ENCODE assay signal across 8 cellular contexts in genomic region chr12:6765048-6765633, GRCh38. TPM values are rescaled to one million over a fixed set of nuclear protein-coding genes. Genes with fewer than 3 reads are reported as not detected.
DNase-seq lines count a peak whose midpoint lies in the region; ATAC-seq and TF ChIP-seq lines count a peak whose summit lies in the region.

No MANE protein-coding gene starts in this region.

- TF ChIP-seq POLR2A in sigmoid colon (IDR thresholded peaks at IDR 0.05), result no peak

- H3K36me3 ChIP-seq in sigmoid colon, result peaks cover 0 to 9% (median 2%) of the 10 kb centered on the region in 4 donors

- no peak for TF ChIP-seq EP300 in sigmoid colon (IDR thresholded peaks at IDR 0.05)

- DNase-seq in NCI-H2196 treated with DMSO at 0.1 percent for 48 hours (lab: John Stamatoyannopoulos, UW; ENCODE audit: unreplicated experiment) (peak; percentile 14), NCI-H2196 (lab: John Stamatoyannopoulos, UW; ENCODE audit: unreplicated experiment) (no peak), RPMI7951 (ENCODE audit: low read depth) (peak; percentile 23), epithelial cell of proximal tubule (ENCODE audit: low read depth) (no peak), sigmoid colon (no peak), NCI-H1048 (lab: John Stamatoyannopoulos, UW) (no peak)
- no peak for DNase-seq in activated CD8-positive, alpha-beta memory T cell treated with anti-CD3 and anti-CD28 coated beads, Interleukin-2, amount 50 U/mL, for 48 hours

- no peaks in the 10 kb centered on the region for H3K27me3 ChIP-seq in sigmoid colon

- no peaks in the 10 kb centered on the region for H3K9me3 ChIP-seq in sigmoid colon

- WGBS in sigmoid colon, 2 donors, result 16 to 43% methylated on average over 7 of the region's 7 CpGs

- H3K4me3 ChIP-seq in epithelial cell of proximal tubule (ENCODE audit: low read depth, low read length), result peak overlapping the region; percentile 92
- H3K4me3 ChIP-seq in sigmoid colon, result peak overlapping the region; percentile 30 to 94 (median 78)

- H3K4me1 ChIP-seq in sigmoid colon, result peaks cover 0 to 57% (median 54%) of the 10 kb centered on the region in 4 donors

- intact Hi-C loops in sigmoid colon (cut with DNase I), result loop anchor here (5.0 kb wide), 2 partner anchors 62 to 153 kb away; partner anchors contain the start of gene P3H3

- TF ChIP-seq CTCF in epithelial cell of proximal tubule (conservative IDR thresholded peaks at IDR 0.05; ENCODE audit: low read depth, low read length) (no peak), sigmoid colon (IDR thresholded peaks at IDR 0.05) (no peak)

- peak overlapping the region; percentile 93 to 99 (median 96) for H3K27ac ChIP-seq in sigmoid colon

- no peak for ATAC-seq in GM18868 (IDR thresholded peaks at IDR 0.05; ENCODE audit: unreplicated experiment)

RNA-seq across cellular contexts. Expression of gene PTMS, which starts 1.0 kb away (rescaled TPM):
- 126 and 151 TPM in 2 replicates for total RNA-seq in RPMI7951 (2014; rRNA removed; shearing (Covaris generic))
- total RNA-seq in epithelial cell of proximal tubule, result 91.7 and 266 TPM in 2 replicates
- total RNA-seq in sigmoid colon, result 100 to 1,000 TPM; 196 to 392 (median 255) TPM
- polyA plus RNA-seq in sigmoid colon, result 100 to 1,000 TPM in 2 of 3 donors, 10 to 100 TPM in 1; 93.2 to 198 (median 174) TPM

RNA-seq across cellular contexts. Expression of gene LAG3, which starts 7.2 kb away (rescaled TPM):
- total RNA-seq in RPMI7951 (2014; rRNA removed; shearing (Covaris generic)), result 0.10 and 0.12 TPM in 2 replicates
- total RNA-seq in epithelial cell of proximal tubule (not detected in 2 replicates), sigmoid colon (1 to 10 TPM; 1.4 to 6.9 (median 3.0) TPM)
- 1 to 10 TPM in 2 of 3 donors, under 1 TPM in 1; 0.60 to 4.2 (median 1.4) TPM for polyA plus RNA-seq in sigmoid colon

RNA-seq across cellular contexts. Expression of gene MLF2, which starts 12.2 kb away (rescaled TPM):
- total RNA-seq in RPMI7951 (2014; rRNA removed; shearing (Covaris generic)), result 178 and 215 TPM in 2 replicates
- total RNA-seq in epithelial cell of proximal tubule (185 and 294 TPM in 2 replicates), sigmoid colon (100 to 1,000 TPM; 148 to 163 (median 159) TPM)
- 100 to 1,000 TPM; 157 to 220 (median 178) TPM for polyA plus RNA-seq in sigmoid colon

RNA-seq across cellular contexts. Expression of gene CD4, which starts 24.2 kb away (rescaled TPM):
- total RNA-seq in RPMI7951 (2014; rRNA removed; shearing (Covaris generic)), result 3.5 and 5.4 TPM in 2 replicates
- total RNA-seq in epithelial cell of proximal tubule (0.07 and 0.75 TPM in 2 replicates), sigmoid colon (10 to 100 TPM in 3 of 4 donors, 1 to 10 TPM in 1; 2.5 to 12.8 (median 11.5) TPM)
- 10 to 100 TPM in 2 of 3 donors, 1 to 10 TPM in 1; 4.8 to 29.7 (median 26.6) TPM for polyA plus RNA-seq in sigmoid colon

RNA-seq across cellular contexts. Expression of gene COPS7A, which starts 41.3 kb away (rescaled TPM):
- total RNA-seq in RPMI7951 (2014; rRNA removed; shearing (Covaris generic)), result 61.0 and 63.3 TPM in 2 replicates
- total RNA-seq in epithelial cell of proximal tubule, result 59.2 and 63.5 TPM in 2 replicates
- 10 to 100 TPM; 51.3 to 69.3 (median 60.1) TPM for total RNA-seq in sigmoid colon
- polyA plus RNA-seq in sigmoid colon, result 10 to 100 TPM; 48.6 to 52.5 (median 52.3) TPM

Comparison
In these comparisons a context has a peak if more than half of its experiments do, and no peak if none do; other contexts are left out.
1. DNase-seq: peak in NCI-H2196 treated with DMSO at 0.1 percent for 48 hours (single experiment) and RPMI7951 (single experiment); none in NCI-H2196 (single experiment), epithelial cell of proximal tubule (single experiment), sigmoid colon (single experiment), NCI-H1048 (single experiment) and activated CD8-positive, alpha-beta memory T cell treated with anti-CD3 and anti-CD28 coated beads, Interleukin-2, amount 50 U/mL, for 48 hours (single experiment).